9 cellular contexts compared by ENCODE assay signal in genomic region chr4:38967260-38968095, GRCh38.
DNase-seq lines count a peak whose midpoint lies in the region; ATAC-seq and TF ChIP-seq lines count a peak whose summit lies in the region.
"Had no signal": no experiment of that assay in that cellular context is flagged by ENCODE, and none has a peak within 500 bp of the region (broad histone marks: within the 10 kb centered on the region; RNA-seq: fewer than 3 reads in every experiment).

No MANE protein-coding gene starts in this region.

- H3K27ac ChIP-seq in right cardiac atrium (ENCODE audit: low read length): no peak overlapping the region
- peak overlapping the region; percentile 21 to 63 (median 40) for H3K27ac ChIP-seq in transverse colon
- H3K27ac ChIP-seq in MM.1S (ENCODE audit: low read length): no peak overlapping the region

- no peaks in the 10 kb centered on the region for H3K27me3 Mint-ChIP-seq in activated T-cell treated with anti-CD3 and anti-CD28 coated beads, Interleukin-2, amount 50 U/mL, for 72 hours (ENCODE audit: low read depth)
- H3K27me3 Mint-ChIP-seq in activated CD8-positive, alpha-beta T cell treated with anti-CD3 and anti-CD28 coated beads, Interleukin-2, amount 10 ng/mL, durations not matched to agents 7 days and 5 days (ENCODE audit: low read depth): no peaks in the 10 kb centered on the region

- no peak overlapping the region for H3K9ac ChIP-seq in MM.1S (ENCODE audit: low read length)

- no peak for DNase-seq in activated T-cell treated with anti-CD3 and anti-CD28 coated beads, Interleukin-2, amount 50 U/mL, for 72 hours
- no peak for DNase-seq in activated T-cell treated with anti-CD3 and anti-CD28 coated beads for 4 hours
- no peak for DNase-seq in activated CD8-positive, alpha-beta T cell treated with anti-CD3 and anti-CD28 coated beads, Interleukin-2, amount 10 ng/mL, durations not matched to agents 7 days and 5 days
- no peak for DNase-seq in right cardiac atrium
- DNase-seq in transverse colon: no peak
- DNase-seq in MM.1S: no peak
- DNase-seq in NAMALWA (ENCODE audit: low spot score): no peak
- DNase-seq: NCI-H1105 had no signal

- H3F3A ChIP-seq in MM.1S (ENCODE audit: insufficient read depth, low read length): no peaks in the 10 kb centered on the region

- no peak overlapping the region for H3K4me2 ChIP-seq in MM.1S (ENCODE audit: low read depth, low read length)

- H4K20me1 ChIP-seq in MM.1S (ENCODE audit: insufficient read depth, low read length): no peaks in the 10 kb centered on the region

- WGBS in right cardiac atrium: 83% methylated on average over 7 of the region's 7 CpGs
- 78 to 79% methylated on average over 7 of the region's 7 CpGs for WGBS in transverse colon (ENCODE audit: low coverage in 1 of 2), 2 donors

- H2AFZ ChIP-seq in MM.1S (ENCODE audit: low read length): no peak overlapping the region

- intact Hi-C loops in right cardiac atrium (cut with DNase I) (no loop called here), transverse colon (cut with DNase I; ENCODE audit: low total_unique reads) (no loop called here)

- H3K4me3 ChIP-seq in right cardiac atrium (ENCODE audit: low read length): no peak overlapping the region
- no peak overlapping the region for H3K4me3 ChIP-seq in transverse colon
- H3K4me3 ChIP-seq in MM.1S (ENCODE audit: low read length): no peak overlapping the region

- no peaks in the 10 kb centered on the region for H3K4me1 ChIP-seq in right cardiac atrium (ENCODE audit: control insufficient read depth, insufficient read depth, low read length)
- no peaks in the 10 kb centered on the region for H3K4me1 ChIP-seq in transverse colon
- no peaks in the 10 kb centered on the region for H3K4me1 ChIP-seq in MM.1S (ENCODE audit: low read length)

- CTCF ChIA-PET in activated CD8-positive, alpha-beta T cell treated with anti-CD3 and anti-CD28 coated beads, Interleukin-2, amount 10 ng/mL, durations not matched to agents 7 days and 5 days (lab: Charles Lee): interaction anchor here (1.4 kb wide), 1 partner anchor 65 kb away, joined by 3 read pairs; no protein-coding TSS in a partner anchor

- H3K27me3 ChIP-seq in right cardiac atrium (ENCODE audit: control insufficient read depth, insufficient read depth) (no peaks in the 10 kb centered on the region), transverse colon (no peaks in the 10 kb centered on the region), MM.1S (replicated peaks; ENCODE audit: insufficient read depth, low read length) (no peaks in the 10 kb centered on the region)

- peak; percentile 35 for TF ChIP-seq EP300 in transverse colon (IDR thresholded peaks at IDR 0.05; ENCODE audit: low read depth)

- H3K27ac Mint-ChIP-seq in activated T-cell treated with anti-CD3 and anti-CD28 coated beads, Interleukin-2, amount 50 U/mL, for 72 hours: peak overlapping the region; percentile 99
- H3K27ac Mint-ChIP-seq in activated CD8-positive, alpha-beta T cell treated with anti-CD3 and anti-CD28 coated beads, Interleukin-2, amount 10 ng/mL, durations not matched to agents 7 days and 5 days: peak overlapping the region; percentile 14

- POLR2A ChIA-PET in activated CD8-positive, alpha-beta T cell treated with anti-CD3 and anti-CD28 coated beads, Interleukin-2, amount 10 ng/mL, durations not matched to agents 7 days and 5 days (lab: Charles Lee): no interaction called here

- H3K9me3 Mint-ChIP-seq in activated T-cell treated with anti-CD3 and anti-CD28 coated beads, Interleukin-2, amount 50 U/mL, for 72 hours: peaks cover 5 to 13% of the 10 kb centered on the region in 2 donors
- no peaks in the 10 kb centered on the region for H3K9me3 Mint-ChIP-seq in activated CD8-positive, alpha-beta T cell treated with anti-CD3 and anti-CD28 coated beads, Interleukin-2, amount 10 ng/mL, durations not matched to agents 7 days and 5 days (ENCODE audit: insufficient read depth)

- peaks cover 32% of the 10 kb centered on the region for H3K4me1 Mint-ChIP-seq in activated T-cell treated with anti-CD3 and anti-CD28 coated beads, Interleukin-2, amount 50 U/mL, for 72 hours (ENCODE audit: low read depth)
- peaks cover 3% of the 10 kb centered on the region for H3K4me1 Mint-ChIP-seq in activated CD8-positive, alpha-beta T cell treated with anti-CD3 and anti-CD28 coated beads, Interleukin-2, amount 10 ng/mL, durations not matched to agents 7 days and 5 days (ENCODE audit: low read depth)

- no peaks in the 10 kb centered on the region for H3K79me2 ChIP-seq in MM.1S (ENCODE audit: low read length)

- H3K9me2 ChIP-seq in MM.1S (replicated peaks; ENCODE audit: insufficient read depth, low read length): no peaks in the 10 kb centered on the region

- peak overlapping the region in 1 of 2 donors; percentile 56 for H3K4me3 Mint-ChIP-seq in activated T-cell treated with anti-CD3 and anti-CD28 coated beads, Interleukin-2, amount 50 U/mL, for 72 hours
- H3K4me3 Mint-ChIP-seq in activated CD8-positive, alpha-beta T cell treated with anti-CD3 and anti-CD28 coated beads, Interleukin-2, amount 10 ng/mL, durations not matched to agents 7 days and 5 days: no peak overlapping the region

- H3K36me3 ChIP-seq in transverse colon: no peaks in the 10 kb centered on the region
- no peaks in the 10 kb centered on the region for H3K36me3 ChIP-seq in MM.1S (replicated peaks; ENCODE audit: insufficient read depth, low read length)

- no peak for TF ChIP-seq POLR2A in transverse colon (IDR thresholded peaks at IDR 0.05)

- H3K9me3 ChIP-seq in right cardiac atrium (ENCODE audit: control insufficient read depth, low read length) (no peaks in the 10 kb centered on the region), transverse colon (no peaks in the 10 kb centered on the region), MM.1S (replicated peaks; ENCODE audit: insufficient read depth, low read length) (no peaks in the 10 kb centered on the region)

- TF ChIP-seq CTCF in transverse colon (IDR thresholded peaks at IDR 0.05): no peak
- TF ChIP-seq CTCF in MM.1S (IDR thresholded peaks at IDR 0.05; ENCODE audit: low read length): no peak

- ATAC-seq in activated T-cell treated with anti-CD3 and anti-CD28 coated beads, Interleukin-2, amount 50 U/mL, for 72 hours (replicated peaks in 1 of 2): peak in 1 of 2 donors; percentile 72
- no peak for ATAC-seq in activated CD8-positive, alpha-beta T cell treated with anti-CD3 and anti-CD28 coated beads, Interleukin-2, amount 10 ng/mL, durations not matched to agents 7 days and 5 days
- peak; percentile 50 to 55 for ATAC-seq in right cardiac atrium
- no peak for ATAC-seq in HG03280 (IDR thresholded peaks at IDR 0.05; ENCODE audit: unreplicated experiment)

- H3K36me3 Mint-ChIP-seq in activated T-cell treated with anti-CD3 and anti-CD28 coated beads, Interleukin-2, amount 50 U/mL, for 72 hours (ENCODE audit: insufficient read depth in 2 of 2): peaks cover 35 to 46% of the 10 kb centered on the region in 2 donors
- peaks cover 63% of the 10 kb centered on the region for H3K36me3 Mint-ChIP-seq in activated CD8-positive, alpha-beta T cell treated with anti-CD3 and anti-CD28 coated beads, Interleukin-2, amount 10 ng/mL, durations not matched to agents 7 days and 5 days (ENCODE audit: low read depth)

- in situ Hi-C loops in transverse colon (cut with MboI; ENCODE audit: low pct_ligation_motif_present in 1 of 4, low pct_unique_long_range_greater_than_20kb in 1 of 4, low sequenced_read_pairs in 3 of 4): no loop called here

Comparison
In these comparisons a context has a peak if more than half of its experiments do, and no peak if none do; other contexts are left out.
1. ATAC-seq: peak in right cardiac atrium (2 of 2); none in activated CD8-positive, alpha-beta T cell treated with anti-CD3 and anti-CD28 coated beads, Interleukin-2, amount 10 ng/mL, durations not matched to agents 7 days and 5 days (single experiment) and HG03280 (single experiment).
2. H3K27ac ChIP-seq: peak in transverse colon (4 of 4); none in right cardiac atrium (single experiment) and MM.1S (single experiment).